ENCODE assay signal across 14 cellular contexts in genomic region chrX:66625525-66625924, GRCh38. TPM values are rescaled to one million over a fixed set of nuclear protein-coding genes. Genes with fewer than 3 reads are reported as not detected.
A peak's percentile ranks its signal among the peaks of the same experiment; 100 is the strongest.
DNase-seq lines count a peak whose midpoint lies in the region; ATAC-seq, FAIRE-seq and TF ChIP-seq lines count a peak whose summit lies in the region.
"Had no signal": no experiment of that assay in that cellular context is flagged by ENCODE, and none has a peak within 500 bp of the region (broad histone marks: within the 10 kb centered on the region; RNA-seq: fewer than 3 reads in every experiment).

No MANE protein-coding gene starts in this region.

- no peaks in the 10 kb centered on the region for H3K36me3 ChIP-seq in WERI-Rb-1
- H3K36me3 ChIP-seq: upper lobe of right lung had no signal

- ATAC-seq in GM19452 (IDR thresholded peaks at IDR 0.05; ENCODE audit: unreplicated experiment): peak; percentile 90
- ATAC-seq in HG02642 (IDR thresholded peaks at IDR 0.05; ENCODE audit: poor library complexity, unreplicated experiment): peak; percentile 88
- peak; percentile 65 for ATAC-seq in HG03520 (IDR thresholded peaks at IDR 0.05; ENCODE audit: unreplicated experiment)
- ATAC-seq: upper lobe of right lung had no signal

- no peak overlapping the region for H3K27ac ChIP-seq in WERI-Rb-1
- H3K27ac ChIP-seq: upper lobe of right lung had no signal

- no peak for TF ChIP-seq CTCF in WERI-Rb-1 (IDR thresholded peaks at IDR 0.05; ENCODE audit: low read depth, low read length)

- H3K27me3 ChIP-seq in WERI-Rb-1 (ENCODE audit: insufficient read depth, low read depth, severe bottlenecking): no peaks in the 10 kb centered on the region
- H3K27me3 ChIP-seq: upper lobe of right lung had no signal

- FAIRE-seq in GM12891 (lab: Jason Lieb, UNC): peak; percentile 81
- FAIRE-seq: endothelial cell of umbilical vein had no signal

- no peaks in the 10 kb centered on the region for H3K9me3 ChIP-seq in WERI-Rb-1 (ENCODE audit: severe bottlenecking)
- H3K9me3 ChIP-seq: upper lobe of right lung had no signal

- DNase-seq in GM12891 (ENCODE audit: insufficient read length, low spot score): no peak
- DNase-seq in NCI-H69 (lab: John Stamatoyannopoulos, UW): no peak
- no peak for DNase-seq in iPS-NIHi11 (ENCODE audit: low spot score)
- no peak for DNase-seq in WERI-Rb-1
- no peak for DNase-seq in occipital lobe (lab: John Stamatoyannopoulos, UW)
- DNase-seq: activated B cell treated with CpG ODN at 0.5 μM for 24 hours, activated T-cell treated with anti-CD3 and anti-CD28 coated beads for 4 hours, caudate nucleus, NCI-H2171 treated with DMSO at 0.1 percent for 48 hours, upper lobe of right lung had no signal

- H3K4me3 ChIP-seq in WERI-Rb-1 (ENCODE audit: low read depth, low read length): no peak overlapping the region
- H3K4me3 ChIP-seq: upper lobe of right lung had no signal

- no peak for TF ChIP-seq POLR2A in GM12891 (IDR thresholded peaks at IDR 0.05; ENCODE audit: low read depth, low read length)

TF ChIP-seq in GM12891, 5 proteins besides CTCF, POLR2A, EP300 and RAD21:
- TF ChIP-seq POLR2AphosphoS5 (IDR thresholded peaks at IDR 0.05; ENCODE audit: low read depth, low read length): no peak
- no peak for TF ChIP-seq SPI1 (IDR thresholded peaks at IDR 0.05; ENCODE audit: low read depth, low read length)
- no peak for TF ChIP-seq PAX5 (IDR thresholded peaks at IDR 0.05; ENCODE audit: insufficient read depth, low read length, severe bottlenecking)
- TF ChIP-seq TAF1 (IDR thresholded peaks at IDR 0.05; ENCODE audit: low read depth, low read length): no peak
- no peak for TF ChIP-seq POU2F2 (IDR thresholded peaks at IDR 0.05; ENCODE audit: low read depth, low read length)

RNA-seq across cellular contexts. Expression of gene EDA2R, which starts 13.4 kb away (rescaled TPM):
- polyA plus RNA-seq in GM12891 (2012; ENCODE audit: low read depth, missing spikeins): 10.7 TPM
- total RNA-seq in occipital lobe: 0.62 TPM
